Comparison of ENCODE assay signal across 3 cellular contexts in the genomic region with DNA sequence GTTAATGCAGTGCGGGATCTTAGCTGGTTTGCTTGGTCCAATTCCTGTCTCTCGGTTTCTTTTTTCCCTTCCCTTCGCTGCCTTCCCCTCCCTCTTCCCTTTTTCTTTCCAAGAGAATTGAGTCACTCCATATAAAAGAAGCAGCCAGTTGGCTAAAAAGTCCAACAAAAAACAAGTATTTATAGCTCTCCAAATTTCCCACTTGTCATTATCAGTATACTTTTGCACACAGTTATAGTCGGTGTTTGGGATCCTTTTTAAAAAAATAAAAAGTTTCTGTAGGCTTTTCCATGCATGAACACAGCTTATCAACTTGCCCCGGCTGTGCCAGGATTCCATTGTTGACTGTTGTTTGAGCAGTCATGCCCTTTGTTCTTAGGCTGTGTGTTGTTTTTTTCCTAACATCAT.
A peak's percentile ranks its signal among the peaks of the same experiment; 100 is the strongest.
TF ChIP-seq lines count a peak whose summit lies in the region.

No MANE protein-coding gene starts in this region.

TF ChIP-seq in IMR-90, 13 proteins besides CTCF, POLR2A, EP300 and RAD21:
- no peak for TF ChIP-seq MAZ (IDR thresholded peaks at IDR 0.05; ENCODE audit: borderline replicate concordance, low read depth, low read length)
TF ChIP-seq in IMR-90: peak in this region for 0.

TF ChIP-seq in liver, 16 proteins besides CTCF, POLR2A, EP300 and RAD21:
- peak in 1 of 2 donors; percentile 30 for TF ChIP-seq JUND (IDR thresholded peaks at IDR 0.05)
- TF ChIP-seq ATF3 (IDR thresholded peaks at IDR 0.05): no peak
- peak; percentile 83 for TF ChIP-seq YY1 (IDR thresholded peaks at IDR 0.05)
- TF ChIP-seq HNF4A (conservative IDR thresholded peaks at IDR 0.05): peak; percentile 48 to 72
- no peak for TF ChIP-seq EGR1 (IDR thresholded peaks at IDR 0.05; ENCODE audit: low read depth in 2 of 2)
- peak; percentile 22 for TF ChIP-seq NR2F2 (IDR thresholded peaks at IDR 0.05)
- TF ChIP-seq, protein P1, sequence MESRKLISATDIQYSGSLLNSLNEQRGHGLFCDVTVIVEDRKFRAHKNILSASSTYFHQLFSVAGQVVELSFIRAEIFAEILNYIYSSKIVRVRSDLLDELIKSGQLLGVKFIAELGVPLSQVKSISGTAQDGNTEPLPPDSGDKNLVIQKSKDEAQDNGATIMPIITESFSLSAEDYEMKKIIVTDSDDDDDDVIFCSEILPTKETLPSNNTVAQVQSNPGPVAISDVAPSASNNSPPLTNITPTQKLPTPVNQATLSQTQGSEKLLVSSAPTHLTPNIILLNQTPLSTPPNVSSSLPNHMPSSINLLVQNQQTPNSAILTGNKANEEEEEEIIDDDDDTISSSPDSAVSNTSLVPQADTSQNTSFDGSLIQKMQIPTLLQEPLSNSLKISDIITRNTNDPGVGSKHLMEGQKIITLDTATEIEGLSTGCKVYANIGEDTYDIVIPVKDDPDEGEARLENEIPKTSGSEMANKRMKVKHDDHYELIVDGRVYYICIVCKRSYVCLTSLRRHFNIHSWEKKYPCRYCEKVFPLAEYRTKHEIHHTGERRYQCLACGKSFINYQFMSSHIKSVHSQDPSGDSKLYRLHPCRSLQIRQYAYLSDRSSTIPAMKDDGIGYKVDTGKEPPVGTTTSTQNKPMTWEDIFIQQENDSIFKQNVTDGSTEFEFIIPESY (IDR thresholded peaks at IDR 0.05): no peak
- TF ChIP-seq, protein P2, sequence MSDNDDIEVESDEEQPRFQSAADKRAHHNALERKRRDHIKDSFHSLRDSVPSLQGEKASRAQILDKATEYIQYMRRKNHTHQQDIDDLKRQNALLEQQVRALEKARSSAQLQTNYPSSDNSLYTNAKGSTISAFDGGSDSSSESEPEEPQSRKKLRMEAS (IDR thresholded peaks at IDR 0.05): no peak
- no peak for TF ChIP-seq TAF1 (conservative IDR thresholded peaks at IDR 0.05)
- peak; percentile 54 for TF ChIP-seq FOXA1 (IDR thresholded peaks at IDR 0.05)
- TF ChIP-seq GABPA (IDR thresholded peaks at IDR 0.05 in 1 of 2, conservative IDR thresholded peaks at IDR 0.05 in 1 of 2): no peak
- TF ChIP-seq SP1 (IDR thresholded peaks at IDR 0.05): peak; percentile 45
- peak; percentile 82 for TF ChIP-seq FOXA2 (IDR thresholded peaks at IDR 0.05)
- TF ChIP-seq HNF4G (IDR thresholded peaks at IDR 0.05): peak; percentile 20
- peak; percentile 55 for TF ChIP-seq REST (IDR thresholded peaks at IDR 0.05)
- TF ChIP-seq RXRA (IDR thresholded peaks at IDR 0.05): peak in 1 of 2 donors; percentile 55

TF ChIP-seq in GM12891, 5 proteins besides CTCF, POLR2A, EP300 and RAD21:
- TF ChIP-seq POU2F2 (IDR thresholded peaks at IDR 0.05; ENCODE audit: low read depth, low read length) (no peak), TAF1 (IDR thresholded peaks at IDR 0.05; ENCODE audit: low read depth, low read length) (no peak), POLR2AphosphoS5 (IDR thresholded peaks at IDR 0.05; ENCODE audit: low read depth, low read length) (no peak), SPI1 (IDR thresholded peaks at IDR 0.05; ENCODE audit: low read depth, low read length) (no peak), PAX5 (IDR thresholded peaks at IDR 0.05; ENCODE audit: insufficient read depth, low read length, severe bottlenecking) (no peak)
